In the genomic region with DNA sequence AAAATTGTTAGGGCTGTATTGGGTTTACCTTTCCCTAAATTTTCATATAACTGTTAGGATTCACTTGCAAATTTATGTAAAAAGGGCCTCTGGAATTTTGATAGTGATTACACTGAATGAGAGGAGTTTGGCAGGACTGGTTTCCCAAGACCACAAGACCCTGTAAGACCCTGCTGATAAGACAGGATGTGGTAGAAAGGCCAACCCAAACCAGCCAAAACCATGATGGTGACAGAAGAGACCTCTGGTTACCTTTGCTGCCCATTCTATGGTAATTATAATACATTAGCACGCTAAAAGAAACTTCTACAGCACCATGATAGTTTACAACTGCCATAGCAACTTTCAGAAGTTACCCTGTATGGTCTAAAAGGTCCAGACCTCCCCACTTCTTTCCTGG, we compare ENCODE assay signal across 19 cellular contexts. TPM values are rescaled to one million over a fixed set of nuclear protein-coding genes. Genes with fewer than 3 reads are reported as not detected.
DNase-seq lines count a peak whose midpoint lies in the region; ATAC-seq and TF ChIP-seq lines count a peak whose summit lies in the region.
"Had no signal": no experiment of that assay in that cellular context is flagged by ENCODE, and none has a peak within 500 bp of the region (broad histone marks: within the 10 kb centered on the region; RNA-seq: fewer than 3 reads in every experiment).

No MANE protein-coding gene starts in this region.

- no peak overlapping the region for H2BK12ac ChIP-seq in neuronal stem cell (ENCODE audit: low read length)

- peak overlapping the region; percentile 22 for H3K27ac Mint-ChIP-seq in activated naive CD8-positive, alpha-beta T cell
- no peak overlapping the region for H3K27ac Mint-ChIP-seq in activated naive CD8-positive, alpha-beta T cell treated with anti-CD3 and anti-CD28 coated beads for 36 hours

- no peak overlapping the region for H3K4me3 Mint-ChIP-seq in activated naive CD8-positive, alpha-beta T cell
- no peak overlapping the region for H3K4me3 Mint-ChIP-seq in activated naive CD8-positive, alpha-beta T cell treated with anti-CD3 and anti-CD28 coated beads for 36 hours

- H2AFZ ChIP-seq in neuronal stem cell (ENCODE audit: low read length): no peak overlapping the region

- H3K9me3 ChIP-seq in ovary (no peaks in the 10 kb centered on the region), neuronal stem cell (replicated peaks in 1 of 2; ENCODE audit: control insufficient read depth in 2 of 2, insufficient read depth in 1 of 2, low read depth in 1 of 2, low read length in 2 of 2) (no peaks in the 10 kb centered on the region)

- no peak for TF ChIP-seq POLR2A in ovary (IDR thresholded peaks at IDR 0.05)

- H3K4ac ChIP-seq in neuronal stem cell (ENCODE audit: low read length): no peak overlapping the region

- H3K4me1 ChIP-seq in ovary (ENCODE audit: insufficient read depth) (no peaks in the 10 kb centered on the region), neuronal stem cell (ENCODE audit: control insufficient read depth in 2 of 2, insufficient read depth in 1 of 2, low read depth in 1 of 2, low read length in 2 of 2) (no peaks in the 10 kb centered on the region)
- H3K4me1 ChIP-seq: SJSA1 had no signal

- H3K36me3 ChIP-seq in ovary (no peaks in the 10 kb centered on the region), neuronal stem cell (replicated peaks in 1 of 2; ENCODE audit: control insufficient read depth in 2 of 2, insufficient read depth in 2 of 2, low read length in 2 of 2) (no peaks in the 10 kb centered on the region)
- H3K36me3 ChIP-seq: HAP-1, SJSA1 had no signal

- TF ChIP-seq EP300 in ovary (IDR thresholded peaks at IDR 0.05): no peak

- no peak overlapping the region for H3K23ac ChIP-seq in neuronal stem cell (ENCODE audit: low read depth, low read length, poor library complexity)

- ATAC-seq in HG02852 (IDR thresholded peaks at IDR 0.05; ENCODE audit: unreplicated experiment) (no peak), GM21360 (IDR thresholded peaks at IDR 0.05; ENCODE audit: unreplicated experiment) (no peak)
- ATAC-seq: Right ventricle myocardium inferior had no signal

- no peak overlapping the region for H2BK5ac ChIP-seq in neuronal stem cell (ENCODE audit: low read length)

- H3K18ac ChIP-seq in neuronal stem cell (ENCODE audit: low read length): no peak overlapping the region

- intact Hi-C loops in ovary (cut with DNase I): loop anchor here in 3 of 4 donors (5.0 to 10.0 kb wide), 2 partner anchors 270 to 272 kb away; no protein-coding TSS in a partner anchor

- no peak overlapping the region for H3K27ac ChIP-seq in ovary
- no peak overlapping the region for H3K27ac ChIP-seq in neuronal stem cell (replicated peaks; ENCODE audit: low read length)
- H3K27ac ChIP-seq: C4-2B, SJSA1 had no signal

- H2AK5ac ChIP-seq in neuronal stem cell (ENCODE audit: low read depth, low read length): no peak overlapping the region

- no peak overlapping the region for H4K8ac ChIP-seq in neuronal stem cell (ENCODE audit: low read depth, low read length)

- no peaks in the 10 kb centered on the region for H3K27me3 Mint-ChIP-seq in activated naive CD8-positive, alpha-beta T cell
- H3K27me3 Mint-ChIP-seq in activated naive CD8-positive, alpha-beta T cell treated with anti-CD3 and anti-CD28 coated beads for 36 hours: no peaks in the 10 kb centered on the region

- H2BK15ac ChIP-seq in neuronal stem cell (ENCODE audit: low read length): no peak overlapping the region

- 47 to 65% (median 55%) methylated on average over 1 of the region's 1 CpG for WGBS in ovary, 3 donors
- no CpG with 5 or more reads among the region's 1 CpG for WGBS in neuronal stem cell (ENCODE audit: extremely low coverage in 2 of 2, insufficient read length in 2 of 2, insufficient replicate concordance in 1 of 2), 2 donors

- H3K4me3 ChIP-seq in ovary (no peak overlapping the region), neuronal stem cell (ENCODE audit: low read length in 2 of 2) (no peak overlapping the region)
- H3K4me3 ChIP-seq: HAP-1, SJSA1 had no signal

- H3K4me1 Mint-ChIP-seq in activated naive CD8-positive, alpha-beta T cell (ENCODE audit: low read depth): peaks cover 12% of the 10 kb centered on the region
- H3K4me1 Mint-ChIP-seq in activated naive CD8-positive, alpha-beta T cell treated with anti-CD3 and anti-CD28 coated beads for 36 hours: peaks cover 9% of the 10 kb centered on the region

- H3K79me1 ChIP-seq in neuronal stem cell (ENCODE audit: low read depth, low read length): no peaks in the 10 kb centered on the region

- H3K14ac ChIP-seq in neuronal stem cell (ENCODE audit: low read length): no peak overlapping the region

- no peaks in the 10 kb centered on the region for H3K36me3 Mint-ChIP-seq in activated naive CD8-positive, alpha-beta T cell
- H3K36me3 Mint-ChIP-seq in activated naive CD8-positive, alpha-beta T cell treated with anti-CD3 and anti-CD28 coated beads for 36 hours: no peaks in the 10 kb centered on the region

- no peak overlapping the region for H3K4me2 ChIP-seq in neuronal stem cell (ENCODE audit: insufficient read depth, low read length, poor library complexity, severe bottlenecking)

- no peak overlapping the region for H4K91ac ChIP-seq in neuronal stem cell (ENCODE audit: low read depth, low read length, poor library complexity)

- H3K27me3 ChIP-seq in ovary (no peaks in the 10 kb centered on the region), neuronal stem cell (ENCODE audit: control insufficient read depth in 3 of 3, insufficient read depth in 3 of 3, low read depth in 1 of 3, low read length in 3 of 3) (no peaks in the 10 kb centered on the region)
- H3K27me3 ChIP-seq: SJSA1 had no signal

- TF ChIP-seq CTCF in ovary (IDR thresholded peaks at IDR 0.05): no peak

- DNase-seq in activated naive CD8-positive, alpha-beta T cell treated with anti-CD3 and anti-CD28 coated beads for 36 hours: no peak
- peak; percentile 56 for DNase-seq in OCI-M1 (lab: John Stamatoyannopoulos, UW)
- DNase-seq in iPS DF 4.7 (ENCODE audit: extremely low read depth, low spot score): peak; percentile 11
- DNase-seq in ovary: no peak
- no peak for DNase-seq in neuronal stem cell (ENCODE audit: low spot score)
- DNase-seq: EL, IMR-90, NCI-H1105 treated with DMSO at 0.1 percent for 48 hours, NCI-H2029 treated with DMSO at 0.1 percent for 48 hours, NCI-H226, NCI-H510A treated with DMSO at 0.1 percent for 48 hours, NCI-H748 treated with DMSO at 0.1 percent for 48 hours had no signal

- no peak overlapping the region for H2BK120ac ChIP-seq in neuronal stem cell (ENCODE audit: low read depth, low read length)

- H3K9me3 Mint-ChIP-seq in activated naive CD8-positive, alpha-beta T cell (ENCODE audit: low read depth): peaks cover 4% of the 10 kb centered on the region
- peaks cover 4% of the 10 kb centered on the region for H3K9me3 Mint-ChIP-seq in activated naive CD8-positive, alpha-beta T cell treated with anti-CD3 and anti-CD28 coated beads for 36 hours

- H3K9ac ChIP-seq in neuronal stem cell (ENCODE audit: low read depth, low read length, poor library complexity): no peak overlapping the region

RNA-seq across cellular contexts. Expression of a gene that starts 8.3 kb away (rescaled TPM):
- total RNA-seq in activated naive CD8-positive, alpha-beta T cell treated with anti-CD3 and anti-CD28 coated beads for 36 hours: 10 to 100 TPM; 25.5 to 26.5 TPM
- total RNA-seq in ovary: 10 to 100 TPM in 1 of 7 donors, 1 to 10 TPM in 6; 2.1 to 19.0 (median 3.8) TPM
- 1 to 10 TPM; 2.4 to 7.8 TPM for polyA plus RNA-seq in ovary
- 0.10 TPM for polyA plus RNA-seq in neuronal stem cell (2013, experiment 1 of 2)
- polyA plus RNA-seq in neuronal stem cell (2013, experiment 2 of 2): 0.17 TPM

RNA-seq across cellular contexts. Expression of a gene that starts 58.7 kb away (rescaled TPM):
- total RNA-seq in activated naive CD8-positive, alpha-beta T cell treated with anti-CD3 and anti-CD28 coated beads for 36 hours: 100 to 1,000 TPM; 190 to 198 TPM
- total RNA-seq in ovary: 100 to 1,000 TPM in 1 of 7 donors, 10 to 100 TPM in 6; 50.0 to 111 (median 67.9) TPM
- 10 to 100 TPM; 26.7 to 88.7 TPM for polyA plus RNA-seq in ovary
- 3.8 TPM for polyA plus RNA-seq in neuronal stem cell (2013, experiment 1 of 2)
- polyA plus RNA-seq in neuronal stem cell (2013, experiment 2 of 2): 4.0 TPM

Comparison
In these comparisons a context has a peak if more than half of its experiments do, and no peak if none do; other contexts are left out.
1. DNase-seq: peak in OCI-M1 (single experiment) and iPS DF 4.7 (single experiment); none in activated naive CD8-positive, alpha-beta T cell treated with anti-CD3 and anti-CD28 coated beads for 36 hours (single experiment), ovary (0 of 5) and neuronal stem cell (single experiment).